ENCODE assay signal across 8 cellular contexts in the genomic region with DNA sequence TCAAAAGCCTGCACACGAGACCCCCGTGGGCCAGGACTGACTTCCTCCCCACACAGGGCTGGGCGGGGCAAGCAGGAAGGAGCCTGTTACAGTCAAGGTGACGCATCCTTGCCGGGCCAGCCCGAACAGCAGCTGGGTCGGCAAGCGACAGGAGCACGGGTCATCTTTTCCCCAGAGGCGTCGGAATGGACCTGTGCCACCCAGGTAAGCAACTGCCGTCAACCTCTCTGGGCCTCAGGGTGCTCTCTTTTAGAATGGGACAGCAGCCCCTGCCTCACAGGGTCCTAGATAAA. TPM values are rescaled to one million over a fixed set of nuclear protein-coding genes. Genes with fewer than 3 reads are reported as not detected.
DNase-seq lines count a peak whose midpoint lies in the region; ATAC-seq, FAIRE-seq and TF ChIP-seq lines count a peak whose summit lies in the region.

A gene with protein sequence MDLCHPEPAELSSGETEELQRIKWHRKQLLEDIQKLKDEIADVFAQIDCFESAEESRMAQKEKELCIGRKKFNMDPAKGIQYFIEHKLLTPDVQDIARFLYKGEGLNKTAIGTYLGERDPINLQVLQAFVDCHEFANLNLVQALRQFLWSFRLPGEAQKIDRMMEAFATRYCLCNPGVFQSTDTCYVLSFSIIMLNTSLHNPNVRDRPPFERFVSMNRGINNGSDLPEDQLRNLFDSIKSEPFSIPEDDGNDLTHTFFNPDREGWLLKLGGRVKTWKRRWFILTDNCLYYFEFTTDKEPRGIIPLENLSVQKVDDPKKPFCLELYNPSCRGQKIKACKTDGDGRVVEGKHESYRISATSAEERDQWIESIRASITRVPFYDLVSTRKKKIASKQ (plus strand): TSS at position 124 of the 293 bp plus-strand sequence. CDS start 62 bp downstream, at position 186.

- no peak for TF ChIP-seq EP300 in GM12878 (IDR thresholded peaks at IDR 0.05; ENCODE audit: borderline replicate concordance in 1 of 2, control insufficient read depth in 1 of 2, low read depth in 2 of 2, low read length in 2 of 2)

- intact Hi-C loops in GM12878 (cut with micrococcal nuclease; ENCODE audit: unreplicated experiment) = no loop called here
- intact Hi-C loops in tibial artery (cut with DNase I; ENCODE audit: low total_unique reads) = no loop called here

- no peaks in the 10 kb centered on the region for H3K27me3 ChIP-seq in GM12878 (replicated peaks in 1 of 2; ENCODE audit: control insufficient read depth in 2 of 2, insufficient read depth in 2 of 2, low read length in 1 of 2)
- no peaks in the 10 kb centered on the region for H3K27me3 ChIP-seq in neutrophil
- peaks cover 0 to 82% of the 10 kb centered on the region in 2 donors for H3K27me3 ChIP-seq in tibial artery

- no TSS peak for BruUV-seq in GM12878 (replicated peaks; lab: Mats Ljungman, UMichigan)

- H3K4me2 ChIP-seq in GM12878 (ENCODE audit: control insufficient read depth, insufficient read depth) = peak within 1 kb of the TSS; percentile 100

- no peaks in the 10 kb centered on the region for H3K9me3 ChIP-seq in GM12878 (replicated peaks; ENCODE audit: control insufficient read depth, insufficient read depth, low read length)
- no peaks in the 10 kb centered on the region for H3K9me3 ChIP-seq in neutrophil
- H3K9me3 ChIP-seq in tibial artery = no peaks in the 10 kb centered on the region

- DNase-seq in T-helper 9 cell = peak; percentile 68
- DNase-seq in GM12878 (ENCODE audit: low read depth, low spot score) = no peak
- DNase-seq in tibial artery = peak; percentile 59 to 77
- no peak for DNase-seq in superior temporal gyrus (ENCODE audit: extremely low spot score)
- no peak for DNase-seq in NCI-H2196 treated with DMSO at 0.1 percent for 48 hours (lab: John Stamatoyannopoulos, UW; ENCODE audit: unreplicated experiment)

- H3K36me3 ChIP-seq in GM12878 (ENCODE audit: control insufficient read depth in 2 of 2, insufficient read depth in 2 of 2, low read length in 1 of 2) = no peaks in the 10 kb centered on the region
- peaks cover 20% of the 10 kb centered on the region for H3K36me3 ChIP-seq in neutrophil
- no peaks in the 10 kb centered on the region for H3K36me3 ChIP-seq in tibial artery

- in situ Hi-C loops in GM12878 (cut with MboI) = no loop called here

- peak; percentile 57 for FAIRE-seq in GM12878 (lab: Jason Lieb, UNC)

- H3K4me1 ChIP-seq in GM12878 (ENCODE audit: control insufficient read depth, insufficient read depth, low read length) (peaks cover 30% of the 10 kb centered on the region), neutrophil (ENCODE audit: control insufficient read depth in 1 of 2, insufficient read depth in 1 of 2, low read depth in 1 of 2, low read length in 1 of 2) (peaks cover 45 to 66% of the 10 kb centered on the region in 2 experiments), tibial artery (no peaks in the 10 kb centered on the region)

- CTCF ChIA-PET in GM12878 (lab: Yijun Ruan, JAX) = interaction anchor here (0.6 to 11.1 kb wide), 6 partner anchors 12 to 623 kb away, joined by 3 to 124 read pairs (median 8); no protein-coding TSS in a partner anchor

- TF ChIP-seq CTCF in GM12878 (IDR thresholded peaks at IDR 0.05 in 2 of 3, conservative IDR thresholded peaks at IDR 0.05 in 1 of 3; ENCODE audit: control insufficient read depth in 2 of 3, extremely low read depth in 1 of 3, insufficient read depth in 1 of 3, low read depth in 3 of 3, low read length in 3 of 3) (no peak), neutrophil (IDR thresholded peaks at IDR 0.05) (no peak), tibial artery (IDR thresholded peaks at IDR 0.05) (no peak)

- H3K4me3 ChIP-seq in GM12878 (peak within 1 kb of the TSS; percentile 69), neutrophil (ENCODE audit: low read depth in 1 of 2, low read length in 1 of 2) (peak within 1 kb of the TSS; percentile 84 to 99), tibial artery (peak within 1 kb of the TSS; percentile 29 to 35)

- POLR2A ChIA-PET in GM12878 (lab: Charles Lee) = interaction anchor here (0.6 to 3.0 kb wide), 10 partner anchors 8 to 251 kb away, joined by 3 to 12 read pairs (median 3); no protein-coding TSS in a partner anchor

- H2AFZ ChIP-seq in GM12878 (ENCODE audit: control insufficient read depth, low read depth, low read length) = peak within 1 kb of the TSS; percentile 34

- H4K20me1 ChIP-seq in GM12878 (ENCODE audit: control insufficient read depth, insufficient read depth) = no peaks in the 10 kb centered on the region

- no peak for TF ChIP-seq RAD21 in GM12878 (IDR thresholded peaks at IDR 0.05; ENCODE audit: insufficient read depth, low read depth, low read length)

- WGBS in GM12878 (ENCODE audit: insufficient coverage, insufficient replicate concordance, low lambda C conversion rate, missing lambda C conversion rate) = 1% methylated on average over 12 of the region's 12 CpGs

- SMC1A ChIA-PET in GM12878 (lab: Charles Lee; ENCODE audit: uncharacterized antibody, unreplicated experiment) = interaction anchor here (1.1 to 4.5 kb wide), 6 partner anchors 11 to 82 kb away, joined by 3 to 24 read pairs (median 13); no protein-coding TSS in a partner anchor

- RAD21 ChIA-PET in GM12878 (lab: Charles Lee; ENCODE audit: unreplicated experiment) = interaction anchor here (1.2 to 3.6 kb wide), 8 partner anchors 10 to 83 kb away, joined by 3 to 14 read pairs (median 9); no protein-coding TSS in a partner anchor

- H3K27ac ChIP-seq in GM12878 (ENCODE audit: control insufficient read depth, insufficient read depth) (peak within 1 kb of the TSS; percentile 93), neutrophil (peak within 1 kb of the TSS; percentile 99), tibial artery (no peak within 1 kb of the TSS)

- peak within 1 kb of the TSS; percentile 72 for H3K9ac ChIP-seq in GM12878 (ENCODE audit: control insufficient read depth, insufficient read depth, low read length)

- H3K79me2 ChIP-seq in GM12878 (ENCODE audit: control insufficient read depth, insufficient read depth, low read length) = peaks cover 18% of the 10 kb centered on the region

- peak; percentile 80 for TF ChIP-seq POLR2A in GM12878 (IDR thresholded peaks at IDR 0.05; ENCODE audit: low read depth, low read length)

- peak; percentile 54 for ATAC-seq in GM21825 (IDR thresholded peaks at IDR 0.05; ENCODE audit: unreplicated experiment)
- peak; percentile 79 for ATAC-seq in GM12878
- no peak for ATAC-seq in GM21737 (IDR thresholded peaks at IDR 0.05; ENCODE audit: unreplicated experiment)

TF ChIP-seq in GM12878, 131 proteins besides CTCF, POLR2A, EP300 and RAD21 (continues in another document):
- TF ChIP-seq SMARCA5 (IDR thresholded peaks at IDR 0.05) (0 out of 2 replicates have a peak, but pooled peaks have one; percentile 31), CBX3 (IDR thresholded peaks at IDR 0.05; ENCODE audit: borderline replicate concordance, low read depth) (no peak), RB1 (IDR thresholded peaks at IDR 0.05; ENCODE audit: borderline replicate concordance) (0 out of 2 replicates have a peak, but pooled peaks have one; percentile 18), BHLHE40 (IDR thresholded peaks at IDR 0.05; ENCODE audit: borderline replicate concordance in 1 of 2, low read depth in 2 of 2, low read length in 1 of 2) (peak; percentile 68 to 77), SIN3A (IDR thresholded peaks at IDR 0.05; ENCODE audit: low read depth, low read length) (peak; percentile 72; the same call in 1 of the 2 replicates), POLR2AphosphoS2 (IDR thresholded peaks at IDR 0.05; ENCODE audit: low read depth, low read length) (peak; percentile 58; the same call in 1 of the 2 replicates)
- TF ChIP-seq, protein P1, sequence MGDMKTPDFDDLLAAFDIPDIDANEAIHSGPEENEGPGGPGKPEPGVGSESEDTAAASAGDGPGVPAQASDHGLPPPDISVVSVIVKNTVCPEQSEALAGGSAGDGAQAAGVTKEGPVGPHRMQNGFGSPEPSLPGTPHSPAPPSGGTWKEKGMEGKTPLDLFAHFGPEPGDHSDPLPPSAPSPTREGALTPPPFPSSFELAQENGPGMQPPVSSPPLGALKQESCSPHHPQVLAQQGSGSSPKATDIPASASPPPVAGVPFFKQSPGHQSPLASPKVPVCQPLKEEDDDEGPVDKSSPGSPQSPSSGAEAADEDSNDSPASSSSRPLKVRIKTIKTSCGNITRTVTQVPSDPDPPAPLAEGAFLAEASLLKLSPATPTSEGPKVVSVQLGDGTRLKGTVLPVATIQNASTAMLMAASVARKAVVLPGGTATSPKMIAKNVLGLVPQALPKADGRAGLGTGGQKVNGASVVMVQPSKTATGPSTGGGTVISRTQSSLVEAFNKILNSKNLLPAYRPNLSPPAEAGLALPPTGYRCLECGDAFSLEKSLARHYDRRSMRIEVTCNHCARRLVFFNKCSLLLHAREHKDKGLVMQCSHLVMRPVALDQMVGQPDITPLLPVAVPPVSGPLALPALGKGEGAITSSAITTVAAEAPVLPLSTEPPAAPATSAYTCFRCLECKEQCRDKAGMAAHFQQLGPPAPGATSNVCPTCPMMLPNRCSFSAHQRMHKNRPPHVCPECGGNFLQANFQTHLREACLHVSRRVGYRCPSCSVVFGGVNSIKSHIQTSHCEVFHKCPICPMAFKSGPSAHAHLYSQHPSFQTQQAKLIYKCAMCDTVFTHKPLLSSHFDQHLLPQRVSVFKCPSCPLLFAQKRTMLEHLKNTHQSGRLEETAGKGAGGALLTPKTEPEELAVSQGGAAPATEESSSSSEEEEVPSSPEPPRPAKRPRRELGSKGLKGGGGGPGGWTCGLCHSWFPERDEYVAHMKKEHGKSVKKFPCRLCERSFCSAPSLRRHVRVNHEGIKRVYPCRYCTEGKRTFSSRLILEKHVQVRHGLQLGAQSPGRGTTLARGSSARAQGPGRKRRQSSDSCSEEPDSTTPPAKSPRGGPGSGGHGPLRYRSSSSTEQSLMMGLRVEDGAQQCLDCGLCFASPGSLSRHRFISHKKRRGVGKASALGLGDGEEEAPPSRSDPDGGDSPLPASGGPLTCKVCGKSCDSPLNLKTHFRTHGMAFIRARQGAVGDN (IDR thresholded peaks at IDR 0.05) = peak; percentile 51; the same call in 1 of the 2 replicates

RNA-seq across cellular contexts. Expression of the gene that starts here (rescaled TPM):
- 94.2 and 114 TPM in 2 replicates for total RNA-seq in GM12878 (2013; cell fraction: nucleolus; rRNA removed)
- 23.2 TPM in 2 replicates for total RNA-seq in GM12878 (2014; rRNA removed)
- total RNA-seq in GM12878 (2014; rRNA removed; fragmentation: Illumina TruSeq; extraction: Trizol) = 17.2 and 18.3 TPM in 2 replicates
- 25.8 and 26.0 TPM in 2 replicates for total RNA-seq in GM12878 (2021)
- 7.0 TPM for polyA plus RNA-seq in GM12878 (2011; ENCODE audit: low read depth)
- 19.4 and 24.1 TPM in 2 replicates for polyA plus RNA-seq in GM12878 (2011; rRNA removed)
- polyA plus RNA-seq in GM12878 (2011; cell fraction: cytosol; rRNA removed) = 22.7 and 30.1 TPM in 2 replicates
- 148 and 167 TPM in 2 replicates for polyA plus RNA-seq in GM12878 (2011; cell fraction: nucleus; rRNA removed)
- 15.7 and 21.2 TPM in 2 replicates for polyA plus RNA-seq in GM12878 (2012)
- 9.1 and 16.6 TPM in 2 replicates for polyA plus RNA-seq in GM12878 (2014; fragmentation: Illumina TruSeq; extraction: Trizol)
- 1 to 10 TPM; 1.5 to 1.8 TPM for polyA plus RNA-seq in GM12878 (2014; fragmentation: Nextera tagmentation; extraction: Ambion mirVana)
- polyA plus RNA-seq in GM12878 (2014; rRNA removed) = 23.6 and 27.3 TPM in 2 replicates
- polyA plus RNA-seq in GM12878 (2016; fragmentation: Nextera tagmentation; extraction: Ambion mirVana) = 10 to 100 TPM; 12.4 TPM
- polyA minus RNA-seq in GM12878 (2011; rRNA and poly(A)+ RNA removed) = 14.9 and 23.6 TPM in 2 replicates
- 5.5 and 6.7 TPM in 2 replicates for polyA minus RNA-seq in GM12878 (2011; cell fraction: cytosol; rRNA and poly(A)+ RNA removed)
- 23.1 and 31.4 TPM in 2 replicates for polyA minus RNA-seq in GM12878 (2011; cell fraction: nucleus; rRNA and poly(A)+ RNA removed)

Comparison
In these comparisons a context has a peak if more than half of its experiments do, and no peak if none do; other contexts are left out.
1. DNase-seq: peak in T-helper 9 cell (single experiment) and tibial artery (2 of 2); none in GM12878 (single experiment), superior temporal gyrus (single experiment) and NCI-H2196 treated with DMSO at 0.1 percent for 48 hours (single experiment).
2. H3K27ac ChIP-seq: peak in GM12878 (single experiment) and neutrophil (single experiment); none in tibial artery (0 of 2).
3. H3K4me3 ChIP-seq: peak in every context shown above with its lines; median percentile 92 in neutrophil; 69 in GM12878; 32 in tibial artery.